In genomic region chr18:67140495-67140894, GRCh38 we compare ENCODE assay signal across 8 cellular contexts.
"Had no signal": no experiment of that assay in that cellular context is flagged by ENCODE, and none has a peak within 500 bp of the region (broad histone marks: within the 10 kb centered on the region; RNA-seq: fewer than 3 reads in every experiment).

No MANE protein-coding gene starts in this region.

- ATAC-seq: GM12878 had no signal

- DNase-seq: GDM1, GF-D8 had no signal

- H3K4me3 ChIP-seq: GM12878 had no signal

- FAIRE-seq: G401.6, GM12878, GM12891, GM12892, GM18507, GM19239 had no signal
